In the genomic region with DNA sequence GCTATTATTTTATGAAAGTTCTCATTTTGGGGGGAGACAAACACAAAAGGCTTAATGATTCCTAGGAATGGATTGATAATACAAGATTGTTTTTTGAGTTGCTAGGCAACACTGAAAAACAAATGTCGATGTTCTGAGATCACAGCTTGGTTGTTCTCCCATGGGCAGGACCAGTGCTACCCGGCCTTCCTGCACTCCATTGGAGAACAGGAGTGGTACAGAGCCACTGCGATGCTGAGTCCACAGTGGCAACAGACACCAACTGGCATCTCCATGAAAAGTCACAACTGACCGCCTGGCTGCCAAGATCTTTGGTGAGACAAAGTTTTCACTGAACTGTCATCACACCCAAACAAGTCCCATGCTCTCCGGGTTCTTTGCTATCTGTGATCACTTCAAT, we compare ENCODE assay signal across 11 cellular contexts.
DNase-seq lines count a peak whose midpoint lies in the region; ATAC-seq and TF ChIP-seq lines count a peak whose summit lies in the region.
"Had no signal": no experiment of that assay in that cellular context is flagged by ENCODE, and none has a peak within 500 bp of the region (broad histone marks: within the 10 kb centered on the region; RNA-seq: fewer than 3 reads in every experiment).

No MANE protein-coding gene starts in this region.

- TF ChIP-seq POLR2A in uterus (IDR thresholded peaks at IDR 0.05), result no peak

- no peak overlapping the region for H2AFZ ChIP-seq in osteoblast (ENCODE audit: low read length)

- H3K79me2 ChIP-seq in osteoblast (ENCODE audit: insufficient read depth, low read length), result peaks cover 3% of the 10 kb centered on the region

- H3K27me3 Mint-ChIP-seq in T-helper 17 cell, result no peaks in the 10 kb centered on the region

- H3K27ac ChIP-seq in osteoblast (ENCODE audit: low read depth, low read length) (peak overlapping the region; percentile 84), uterus (no peak overlapping the region)

- TF ChIP-seq CTCF in fibroblast of the aortic adventitia (IDR thresholded peaks at IDR 0.05; ENCODE audit: insufficient read depth, low read length) (no peak), osteoblast (IDR thresholded peaks at IDR 0.05; ENCODE audit: extremely low read depth, low read depth, low read length) (no peak), uterus (IDR thresholded peaks at IDR 0.05) (no peak)

- ATAC-seq in T-helper 17 cell, result peak; percentile 41
- ATAC-seq: activated naive CD4-positive, alpha-beta T cell treated with anti-CD3 and anti-CD28 coated beads, Interleukin-2, amount 50 U/mL, for 72 hours had no signal

- peaks cover 2% of the 10 kb centered on the region for H3K36me3 Mint-ChIP-seq in T-helper 17 cell (ENCODE audit: low read depth)
- H3K36me3 Mint-ChIP-seq: activated naive CD4-positive, alpha-beta T cell treated with anti-CD3 and anti-CD28 coated beads, Interleukin-2, amount 50 U/mL, for 72 hours had no signal

- no peaks in the 10 kb centered on the region for H3K27me3 ChIP-seq in osteoblast (ENCODE audit: insufficient read depth, low read length)
- no peaks in the 10 kb centered on the region for H3K27me3 ChIP-seq in uterus

- no peaks in the 10 kb centered on the region for H3K9me3 ChIP-seq in T-helper 17 cell (ENCODE audit: control insufficient read depth, low read length, poor library complexity, severe bottlenecking)
- no peaks in the 10 kb centered on the region for H3K9me3 ChIP-seq in osteoblast (ENCODE audit: low read depth, low read length)
- no peaks in the 10 kb centered on the region for H3K9me3 ChIP-seq in uterus

- no peaks in the 10 kb centered on the region for H4K20me1 ChIP-seq in osteoblast (ENCODE audit: insufficient read depth, low read length)

- intact Hi-C loops in uterus (cut with DNase I; ENCODE audit: low total_unique reads), result no loop called here

- H3K4me1 Mint-ChIP-seq in T-helper 17 cell, result peaks cover 13% of the 10 kb centered on the region

- no peak overlapping the region for H3K4me2 ChIP-seq in osteoblast (ENCODE audit: insufficient read depth, low read length)

- peak; percentile 59 for DNase-seq in EL
- DNase-seq in T-helper 17 cell, result no peak
- peak; percentile 77 for DNase-seq in fibroblast of the aortic adventitia (ENCODE audit: low read depth)
- no peak for DNase-seq in osteoblast (ENCODE audit: insufficient read length, low spot score, missing footprints)
- DNase-seq in NCI-H345 (lab: John Stamatoyannopoulos, UW), result no peak
- DNase-seq in foreskin melanocyte, result no peak
- DNase-seq in KG1 (lab: John Stamatoyannopoulos, UW), result no peak
- DNase-seq in uterus, result no peak
- DNase-seq: Karpas-422, occipital lobe had no signal

- no peak overlapping the region for H3K4me3 Mint-ChIP-seq in T-helper 17 cell

- no peaks in the 10 kb centered on the region for H3K36me3 ChIP-seq in osteoblast (ENCODE audit: insufficient read depth, low read length)
- H3K36me3 ChIP-seq in uterus, result no peaks in the 10 kb centered on the region

- peak overlapping the region; percentile 82 for H3K27ac Mint-ChIP-seq in T-helper 17 cell
- H3K27ac Mint-ChIP-seq: activated naive CD4-positive, alpha-beta T cell treated with anti-CD3 and anti-CD28 coated beads, Interleukin-2, amount 50 U/mL, for 72 hours had no signal

- peaks cover 7% of the 10 kb centered on the region for H3K4me1 ChIP-seq in osteoblast (ENCODE audit: insufficient read depth, low read length)
- H3K4me1 ChIP-seq in uterus, result no peaks in the 10 kb centered on the region

- no peak overlapping the region for H3K4me3 ChIP-seq in fibroblast of the aortic adventitia (ENCODE audit: low read depth, low read length)
- H3K4me3 ChIP-seq in osteoblast (ENCODE audit: insufficient read depth, low read length), result no peak overlapping the region
- H3K4me3 ChIP-seq in uterus, result no peak overlapping the region

Comparison
In these comparisons a context has a peak if more than half of its experiments do, and no peak if none do; other contexts are left out.
1. DNase-seq: peak in EL (single experiment) and fibroblast of the aortic adventitia (single experiment); none in T-helper 17 cell (0 of 3), osteoblast (single experiment), NCI-H345 (single experiment), foreskin melanocyte (single experiment), KG1 (single experiment) and uterus (0 of 2).